In the genomic region with DNA sequence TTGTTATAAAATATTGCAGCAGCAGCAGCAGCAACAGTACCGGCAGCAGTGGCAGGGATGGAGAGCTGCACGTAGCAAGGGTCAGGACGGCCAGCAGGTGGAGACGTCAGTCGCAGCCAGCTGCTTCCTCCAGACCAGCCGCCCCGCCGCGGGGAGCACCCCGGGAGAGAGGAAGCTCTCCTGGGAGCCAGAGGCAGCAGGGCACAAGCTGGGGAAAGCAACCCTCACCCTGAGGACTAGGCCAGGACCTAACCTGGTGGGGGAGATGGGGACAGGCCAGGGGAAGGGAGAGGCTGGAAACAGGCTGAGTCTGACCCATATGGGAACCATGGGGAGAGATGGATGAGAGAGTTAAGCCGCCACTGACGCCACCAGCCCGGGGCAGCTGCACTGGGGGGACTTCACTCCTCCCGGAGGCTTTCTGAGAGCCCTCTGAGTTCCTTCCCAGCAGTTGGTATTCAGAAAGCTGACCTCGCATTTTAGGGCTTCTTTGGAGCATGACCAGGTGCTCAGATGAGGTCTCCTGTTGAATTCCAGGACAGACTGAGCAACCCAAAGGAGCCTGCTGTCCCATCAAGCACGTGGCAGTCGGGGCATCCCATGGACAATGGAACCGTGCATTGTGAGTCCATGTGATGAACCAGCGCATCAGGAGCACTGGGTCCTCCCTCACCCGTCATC, we compare ENCODE assay signal across 8 cellular contexts. TPM values are rescaled to one million over a fixed set of nuclear protein-coding genes. Genes with fewer than 3 reads are reported as not detected.
DNase-seq lines count a peak whose midpoint lies in the region; TF ChIP-seq lines count a peak whose summit lies in the region.

No MANE protein-coding gene starts in this region.

- TF ChIP-seq CTCF in fibroblast of the aortic adventitia (IDR thresholded peaks at IDR 0.05; ENCODE audit: insufficient read depth, low read length): peak; percentile 78

- in situ Hi-C loops in KBM-7 (cut with MboI; ENCODE audit: low pct_unique_long_range_greater_than_20kb, low sequenced_read_pairs): no loop called here

- H3K27ac ChIP-seq in substantia nigra (ENCODE audit: low read depth, low read length, poor library complexity, severe bottlenecking): no peak overlapping the region

- DNase-seq in NCI-H82 (lab: John Stamatoyannopoulos, UW) (peak; percentile 82), NCI-H82 treated with DMSO at 0.1 percent for 48 hours (lab: John Stamatoyannopoulos, UW; ENCODE audit: unreplicated experiment) (no peak), KBM-7 (peak; percentile 69), RPMI8226 (peak; percentile 70), fibroblast of the aortic adventitia (ENCODE audit: low read depth) (peak; percentile 60), occipital lobe (lab: John Stamatoyannopoulos, UW) (peak; percentile 64), substantia nigra (lab: John Stamatoyannopoulos, UW) (peak in 47 of 49 donors; percentile 17 to 83 (median 60))
- peak; percentile 40 to 44 for DNase-seq in activated T-helper 1 cell treated with anti-CD3 and anti-CD28 coated beads, Interleukin-2, amount 50 U/mL, for 16 hours (ENCODE audit: low read depth in 1 of 2, low spot score in 1 of 2)

- no peak overlapping the region for H3K4me3 ChIP-seq in fibroblast of the aortic adventitia (ENCODE audit: low read depth, low read length)

RNA-seq across cellular contexts. Expression of a gene that starts 56.3 kb away (rescaled TPM):
- under 0.01 TPM in 1 of 2 replicates, not detected in the other for total RNA-seq in fibroblast of the aortic adventitia (ENCODE audit: low replicate concordance)
- 18.2 TPM for total RNA-seq in occipital lobe

Comparison
In these comparisons a context has a peak if more than half of its experiments do, and no peak if none do; other contexts are left out.
1. RNA of a gene that starts 56.3 kb away (total RNA-seq): 18.2 TPM in occipital lobe (single experiment); under 0.01 TPM in fibroblast of the aortic adventitia; every median in the first group is over 10 times any median in the second.